Comparison of ENCODE assay signal across 8 cellular contexts in the genomic region with DNA sequence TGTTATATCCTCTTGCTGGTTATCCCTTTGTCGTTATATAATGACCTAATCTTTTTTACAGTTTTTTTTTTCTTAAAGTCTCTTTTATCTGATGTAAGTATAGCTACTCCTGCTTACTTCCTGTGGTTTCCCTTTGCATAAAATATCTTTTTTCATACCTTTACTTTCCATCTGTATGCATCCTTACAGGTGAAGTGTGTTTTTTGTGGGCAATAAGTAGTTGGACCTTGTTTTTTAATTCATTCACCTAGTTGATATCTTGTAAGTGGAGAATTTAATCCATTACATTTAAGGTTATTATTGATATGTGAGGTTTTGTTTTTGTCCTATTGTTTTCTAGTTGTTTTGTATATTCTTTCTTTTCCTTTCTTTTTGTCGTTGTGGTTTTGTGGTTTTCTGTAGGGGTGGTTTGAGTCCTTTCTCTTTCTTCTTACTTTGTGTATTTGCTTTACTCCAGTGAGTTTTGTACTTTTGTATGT.
A peak's percentile ranks its signal among the peaks of the same experiment; 100 is the strongest.
DNase-seq lines count a peak whose midpoint lies in the region; ATAC-seq, FAIRE-seq and TF ChIP-seq lines count a peak whose summit lies in the region.

No MANE protein-coding gene starts in this region.

- BruUV-seq in MCF 10A (replicated peaks; lab: Mats Ljungman, UMichigan): no TSS peak

- peak; percentile 21 for FAIRE-seq in endometrium (lab: Jason Lieb, UNC)

- no peak for TF ChIP-seq CTCF in MCF 10A (IDR thresholded peaks at IDR 0.05; ENCODE audit: unreplicated experiment)

- ATAC-seq in GM18517 (IDR thresholded peaks at IDR 0.05; ENCODE audit: unreplicated experiment) (peak; percentile 72), GM21619 (IDR thresholded peaks at IDR 0.05; ENCODE audit: unreplicated experiment) (peak; percentile 75), HG03575 (IDR thresholded peaks at IDR 0.05; ENCODE audit: extremely low read depth, insufficient number of reproducible peaks, low FRiP score, unreplicated experiment) (peak; percentile 58), GM19035 (IDR thresholded peaks at IDR 0.05; ENCODE audit: unreplicated experiment) (no peak)

- no peak overlapping the region for H3K4me3 Mint-ChIP-seq in MCF 10A (ENCODE audit: unreplicated experiment)

- H3K9me3 Mint-ChIP-seq in MCF 10A (ENCODE audit: unreplicated experiment): peaks cover 23% of the 10 kb centered on the region

- no peak overlapping the region for H3K27ac Mint-ChIP-seq in MCF 10A (ENCODE audit: low read depth, unreplicated experiment)

- H3K4me1 Mint-ChIP-seq in MCF 10A (ENCODE audit: insufficient read depth, unreplicated experiment): peaks cover 23% of the 10 kb centered on the region

- H3K36me3 Mint-ChIP-seq in MCF 10A (ENCODE audit: insufficient read depth, unreplicated experiment): peaks cover 26% of the 10 kb centered on the region

- POLR2A ChIA-PET in MCF 10A (lab: Yijun Ruan, JAX): no interaction called here

- CTCF ChIA-PET in MCF 10A (lab: Yijun Ruan, JAX): no interaction called here

- intact Hi-C loops in MCF 10A (cut with micrococcal nuclease): no loop called here

- H3K27me3 Mint-ChIP-seq in MCF 10A (ENCODE audit: insufficient read depth, unreplicated experiment): no peaks in the 10 kb centered on the region

- no peak for DNase-seq in NCI-H524 (lab: John Stamatoyannopoulos, UW)
- DNase-seq in MCF 10A (ENCODE audit: unreplicated experiment): no peak
- no peak for DNase-seq in activated CD4-positive, CD25-positive, alpha-beta regulatory T cell treated with anti-CD3 and anti-CD28 coated beads, Interleukin-2, amount 50 U/mL, for 72 hours
